30 cellular contexts compared by ENCODE assay signal in the genomic region with DNA sequence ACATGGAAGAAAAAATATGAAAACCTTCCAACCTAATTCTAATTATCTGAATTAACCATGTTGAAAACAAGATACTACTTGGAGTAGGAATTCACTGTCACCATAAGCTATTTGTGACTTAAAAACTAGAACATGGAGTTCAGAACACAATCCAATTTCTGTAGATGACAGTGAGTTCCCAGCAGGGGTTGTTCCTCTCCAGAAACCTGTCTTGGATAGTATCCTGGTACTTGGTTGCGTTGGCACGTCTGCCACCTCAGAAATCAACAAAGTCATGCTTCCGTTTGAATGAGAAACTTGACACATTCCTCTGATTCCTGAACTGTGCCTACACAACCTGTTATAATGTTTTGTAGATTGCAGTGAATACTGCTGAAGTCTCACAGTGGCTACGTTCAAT.
"Had no signal": no experiment of that assay in that cellular context is flagged by ENCODE, and none has a peak within 500 bp of the region (broad histone marks: within the 10 kb centered on the region; RNA-seq: fewer than 3 reads in every experiment).

No MANE protein-coding gene starts in this region.

- FAIRE-seq: urothelium cell line had no signal

- H3K27ac ChIP-seq: neural progenitor cell, ovary, parathyroid adenoma, psoas muscle, right lobe of liver, sigmoid colon, spleen, suprapubic skin, testis, tibial artery, transverse colon, vagina had no signal

- H3K36me3 Mint-ChIP-seq: natural killer cell; stimulated activated memory B cell treated with anti-CD40 and anti-IgM and Interleukin-4, amounts not matched to agents 10 μg/mL and 1 μg/mL and 100 μg/mL, for 72 hours had no signal

- H3K4me1 ChIP-seq: parathyroid adenoma, psoas muscle, right lobe of liver, sigmoid colon, spleen, suprapubic skin, testis, tibial artery, transverse colon, vagina had no signal

- H3K9me3 ChIP-seq: ovary, psoas muscle, right lobe of liver, sigmoid colon, spleen, suprapubic skin, testis, tibial artery, transverse colon, vagina had no signal

- H3K4me3 Mint-ChIP-seq: natural killer cell; nephron; neural progenitor cell; stimulated activated memory B cell treated with anti-CD40 and anti-IgM and Interleukin-4, amounts not matched to agents 10 μg/mL and 1 μg/mL and 100 μg/mL, for 72 hours; stimulated activated naive CD8-positive, alpha-beta T cell treated with anti-CD3 and anti-CD28 coated beads, Interleukin-15, amount 100 ng/mL, for 72 hours; type B pancreatic cell had no signal

- DNase-seq: natural killer cell; occipital lobe; ovary; posterior cingulate gyrus; psoas muscle; right cardiac atrium; right lobe of liver; sigmoid colon; spleen; stimulated activated CD4-positive, alpha-beta T cell treated with anti-CD3 and anti-CD28 coated beads, Interleukin-12 subunit alpha, Interleukin-12 subunit beta, amount 100 ng/mL, for 4 hours; stimulated activated CD4-positive, alpha-beta T cell treated with anti-CD3 and anti-CD28 coated beads, Interleukin-1b, Interleukin-23, amount 100 ng/mL, for 48 hours; stimulated activated CD4-positive, alpha-beta T cell treated with anti-CD3 and anti-CD28 coated beads, Interleukin-4, amount 100 ng/mL, for 1 hour; stimulated activated CD4-positive, alpha-beta T cell treated with anti-CD3 and anti-CD28 coated beads, Interleukin-4, amount 100 ng/mL, for 4 hours; stimulated activated CD8-positive, alpha-beta memory T cell treated with anti-CD3 and anti-CD28 coated beads, Interleukin-4, amount 100 ng/mL, for 48 hours; stimulated activated naive CD4-positive, alpha-beta T cell; stimulated activated naive CD8-positive, alpha-beta T cell treated with anti-CD3 and anti-CD28 coated beads, Interleukin-15, amount 100 ng/mL, for 72 hours; stimulated activated naive CD8-positive, alpha-beta T cell treated with anti-CD3 and anti-CD28 coated beads, Interleukin-15, Interleukin-2, amounts not matched to agents 100 U/mL and 50 U/mL, for 24 hours; testis; tibial artery; transverse colon had no signal

- H3K27me3 ChIP-seq: neural progenitor cell, ovary, right lobe of liver, sigmoid colon, spleen, suprapubic skin, testis, tibial artery, transverse colon, vagina had no signal

- H3K4me2 ChIP-seq: neural progenitor cell, smooth muscle cell had no signal

- H3K4me3 ChIP-seq: neural progenitor cell, ovary, psoas muscle, right lobe of liver, sigmoid colon, smooth muscle cell, spleen, suprapubic skin, testis, tibial artery, transverse colon, vagina had no signal

- H3K4me1 Mint-ChIP-seq: natural killer cell; neural progenitor cell; stimulated activated memory B cell treated with anti-CD40 and anti-IgM and Interleukin-4, amounts not matched to agents 10 μg/mL and 1 μg/mL and 100 μg/mL, for 72 hours; stimulated activated naive CD8-positive, alpha-beta T cell treated with anti-CD3 and anti-CD28 coated beads, Interleukin-15, amount 100 ng/mL, for 72 hours had no signal

- H3K9ac ChIP-seq: neural progenitor cell, parathyroid adenoma had no signal

- H3K79me2 ChIP-seq: parathyroid adenoma had no signal

- H3K27ac Mint-ChIP-seq: natural killer cell; neural progenitor cell; progenitor cell of endocrine pancreas; stimulated activated memory B cell treated with anti-CD40 and anti-IgM and Interleukin-4, amounts not matched to agents 10 μg/mL and 1 μg/mL and 100 μg/mL, for 72 hours; stimulated activated naive CD8-positive, alpha-beta T cell treated with anti-CD3 and anti-CD28 coated beads, Interleukin-15, amount 100 ng/mL, for 72 hours; type B pancreatic cell had no signal

- H3K9me3 Mint-ChIP-seq: type B pancreatic cell had no signal

- H3K36me3 ChIP-seq: neural progenitor cell, ovary, right lobe of liver, sigmoid colon, spleen, suprapubic skin, tibial artery, transverse colon, vagina had no signal

- H3K27me3 Mint-ChIP-seq: progenitor cell of endocrine pancreas; stimulated activated memory B cell treated with anti-CD40 and anti-IgM and Interleukin-4, amounts not matched to agents 10 μg/mL and 1 μg/mL and 100 μg/mL, for 72 hours; stimulated activated naive CD8-positive, alpha-beta T cell treated with anti-CD3 and anti-CD28 coated beads, Interleukin-15, amount 100 ng/mL, for 72 hours; type B pancreatic cell had no signal
